ENCODE assay signal across 25 cellular contexts in genomic region chr21:44395260-44395659, GRCh38. TPM values are rescaled to one million over a fixed set of nuclear protein-coding genes. Genes with fewer than 3 reads are reported as not detected.
DNase-seq lines count a peak whose midpoint lies in the region; ATAC-seq and TF ChIP-seq lines count a peak whose summit lies in the region.
"Had no signal": no experiment of that assay in that cellular context is flagged by ENCODE, and none has a peak within 500 bp of the region (broad histone marks: within the 10 kb centered on the region; RNA-seq: fewer than 3 reads in every experiment).

No MANE protein-coding gene starts in this region.

- H3K27me3 ChIP-seq in testis, result no peaks in the 10 kb centered on the region
- H3K27me3 ChIP-seq in effector memory CD4-positive, alpha-beta T cell (replicated peaks; ENCODE audit: control insufficient read depth, insufficient read depth, low read length, poor library complexity, severe bottlenecking), result no peaks in the 10 kb centered on the region
- H3K27me3 ChIP-seq: BLaER1 had no signal

- CTCF ChIA-PET in HEK293 (lab: Yijun Ruan, JAX), result interaction anchor here (0.8 kb wide), 1 partner anchor 9 kb away, joined by 3 read pairs; no protein-coding TSS in a partner anchor

- H3K4me1 Mint-ChIP-seq in activated T-cell treated with anti-CD3 and anti-CD28 coated beads, Interleukin-2, amount 50 U/mL, for 24 hours (ENCODE audit: low read depth), result no peaks in the 10 kb centered on the region
- no peaks in the 10 kb centered on the region for H3K4me1 Mint-ChIP-seq in activated T-cell treated with anti-CD3 and anti-CD28 coated beads, Interleukin-2, amount 50 U/mL, for 72 hours (ENCODE audit: low read depth)
- no peaks in the 10 kb centered on the region for H3K4me1 Mint-ChIP-seq in endothelial cell (ENCODE audit: unreplicated experiment)
- peaks cover 5% of the 10 kb centered on the region for H3K4me1 Mint-ChIP-seq in T-helper 2 cell treated with Interferon-gamma antibody and Interleukin-4, amounts not matched to agents 5 μg/mL and 100 μg/mL, for 36 hours (ENCODE audit: low read depth)

- H3K4me1 ChIP-seq in HEK293 (ENCODE audit: control insufficient read depth, insufficient read depth, low read length), result no peaks in the 10 kb centered on the region
- H3K4me1 ChIP-seq in testis, result no peaks in the 10 kb centered on the region
- no peaks in the 10 kb centered on the region for H3K4me1 ChIP-seq in effector memory CD4-positive, alpha-beta T cell (ENCODE audit: control insufficient read depth, insufficient read depth, low read length, poor library complexity, severe bottlenecking)
- H3K4me1 ChIP-seq: Caco-2, HAP-1 had no signal

- H3K36me3 Mint-ChIP-seq in activated T-cell treated with anti-CD3 and anti-CD28 coated beads, Interleukin-2, amount 50 U/mL, for 24 hours (ENCODE audit: low read depth), result peaks cover 50% of the 10 kb centered on the region
- H3K36me3 Mint-ChIP-seq in activated T-cell treated with anti-CD3 and anti-CD28 coated beads, Interleukin-2, amount 50 U/mL, for 72 hours (ENCODE audit: insufficient read depth in 2 of 2), result no peaks in the 10 kb centered on the region
- no peaks in the 10 kb centered on the region for H3K36me3 Mint-ChIP-seq in endothelial cell (ENCODE audit: low read depth, unreplicated experiment)
- peaks cover 10% of the 10 kb centered on the region for H3K36me3 Mint-ChIP-seq in T-helper 2 cell treated with Interferon-gamma antibody and Interleukin-4, amounts not matched to agents 5 μg/mL and 100 μg/mL, for 36 hours (ENCODE audit: low read depth)

- TF ChIP-seq CTCF in HEK293 (tag by site-specific recombination; IDR thresholded peaks at IDR 0.05) (no peak), endothelial cell (IDR thresholded peaks at IDR 0.05; ENCODE audit: unreplicated experiment) (no peak), testis (IDR thresholded peaks at IDR 0.05) (no peak)

- H3K4me3 ChIP-seq in HEK293 (ENCODE audit: low read depth, low read length) (no peak overlapping the region), testis (no peak overlapping the region)
- H3K4me3 ChIP-seq in effector memory CD4-positive, alpha-beta T cell (ENCODE audit: insufficient read depth, low read depth, low read length, poor library complexity, severe bottlenecking), result no peak overlapping the region
- H3K4me3 ChIP-seq: BLaER1, GM12878, GM23248, HAP-1, PC-9 had no signal

- H3K9me3 ChIP-seq in HEK293 (ENCODE audit: control insufficient read depth, insufficient read depth, low read depth, low read length), result no peaks in the 10 kb centered on the region
- H3K9me3 ChIP-seq in testis, result no peaks in the 10 kb centered on the region
- no peaks in the 10 kb centered on the region for H3K9me3 ChIP-seq in effector memory CD4-positive, alpha-beta T cell (ENCODE audit: control insufficient read depth, low read length)
- H3K9me3 ChIP-seq: BLaER1, Caco-2, HAP-1 had no signal

- no peak for ATAC-seq in activated T-cell treated with anti-CD3 and anti-CD28 coated beads, Interleukin-2, amount 50 U/mL, for 72 hours (replicated peaks in 1 of 2)
- ATAC-seq: GM12878, HepG2 had no signal

- POLR2A ChIA-PET in HEK293 (lab: Yijun Ruan, JAX), result no interaction called here

- no peak for TF ChIP-seq POLR2A in testis (IDR thresholded peaks at IDR 0.05)

- H3K36me3 ChIP-seq in HEK293 (ENCODE audit: control insufficient read depth in 2 of 2, insufficient read depth in 1 of 2, low read length in 2 of 2) (no peaks in the 10 kb centered on the region), testis (ENCODE audit: low read depth, missing control alignments) (no peaks in the 10 kb centered on the region)
- no peaks in the 10 kb centered on the region for H3K36me3 ChIP-seq in effector memory CD4-positive, alpha-beta T cell (ENCODE audit: control insufficient read depth, insufficient read depth, low read length)
- H3K36me3 ChIP-seq: HAP-1 had no signal

- H3K27ac ChIP-seq in HEK293 (ENCODE audit: extremely low read depth, low read depth, low read length) (no peak overlapping the region), testis (no peak overlapping the region)
- no peak overlapping the region for H3K27ac ChIP-seq in effector memory CD4-positive, alpha-beta T cell (ENCODE audit: insufficient read depth, low read length, poor library complexity, severe bottlenecking)
- H3K27ac ChIP-seq: BLaER1, GM23248, PC-9 had no signal

- H3K9me3 Mint-ChIP-seq in activated T-cell treated with anti-CD3 and anti-CD28 coated beads, Interleukin-2, amount 50 U/mL, for 24 hours, result no peaks in the 10 kb centered on the region
- no peaks in the 10 kb centered on the region for H3K9me3 Mint-ChIP-seq in activated T-cell treated with anti-CD3 and anti-CD28 coated beads, Interleukin-2, amount 50 U/mL, for 72 hours
- no peaks in the 10 kb centered on the region for H3K9me3 Mint-ChIP-seq in endothelial cell (ENCODE audit: unreplicated experiment)
- H3K9me3 Mint-ChIP-seq in T-helper 2 cell treated with Interferon-gamma antibody and Interleukin-4, amounts not matched to agents 5 μg/mL and 100 μg/mL, for 36 hours, result no peaks in the 10 kb centered on the region
- H3K9me3 Mint-ChIP-seq: CD4-positive, alpha-beta T cell had no signal

- H3K27me3 Mint-ChIP-seq in activated T-cell treated with anti-CD3 and anti-CD28 coated beads, Interleukin-2, amount 50 U/mL, for 24 hours, result no peaks in the 10 kb centered on the region
- H3K27me3 Mint-ChIP-seq in activated T-cell treated with anti-CD3 and anti-CD28 coated beads, Interleukin-2, amount 50 U/mL, for 72 hours (ENCODE audit: low read depth), result no peaks in the 10 kb centered on the region
- peaks cover 9% of the 10 kb centered on the region for H3K27me3 Mint-ChIP-seq in endothelial cell (ENCODE audit: unreplicated experiment)
- no peaks in the 10 kb centered on the region for H3K27me3 Mint-ChIP-seq in T-helper 2 cell treated with Interferon-gamma antibody and Interleukin-4, amounts not matched to agents 5 μg/mL and 100 μg/mL, for 36 hours (ENCODE audit: low read depth)
- H3K27me3 Mint-ChIP-seq: CD4-positive, alpha-beta T cell had no signal

- H3K27ac Mint-ChIP-seq in activated T-cell treated with anti-CD3 and anti-CD28 coated beads, Interleukin-2, amount 50 U/mL, for 24 hours, result peak overlapping the region; percentile 53
- no peak overlapping the region for H3K27ac Mint-ChIP-seq in activated T-cell treated with anti-CD3 and anti-CD28 coated beads, Interleukin-2, amount 50 U/mL, for 72 hours
- no peak overlapping the region for H3K27ac Mint-ChIP-seq in endothelial cell (ENCODE audit: unreplicated experiment)
- no peak overlapping the region for H3K27ac Mint-ChIP-seq in T-helper 2 cell treated with Interferon-gamma antibody and Interleukin-4, amounts not matched to agents 5 μg/mL and 100 μg/mL, for 36 hours
- H3K27ac Mint-ChIP-seq: CD4-positive, alpha-beta T cell had no signal

- no peak overlapping the region for H3K4me3 Mint-ChIP-seq in activated T-cell treated with anti-CD3 and anti-CD28 coated beads, Interleukin-2, amount 50 U/mL, for 24 hours
- H3K4me3 Mint-ChIP-seq in activated T-cell treated with anti-CD3 and anti-CD28 coated beads, Interleukin-2, amount 50 U/mL, for 72 hours, result no peak overlapping the region
- H3K4me3 Mint-ChIP-seq in endothelial cell (ENCODE audit: unreplicated experiment), result peak overlapping the region; percentile 74
- no peak overlapping the region for H3K4me3 Mint-ChIP-seq in T-helper 2 cell treated with Interferon-gamma antibody and Interleukin-4, amounts not matched to agents 5 μg/mL and 100 μg/mL, for 36 hours
- H3K4me3 Mint-ChIP-seq: CD4-positive, alpha-beta T cell had no signal

- 45 to 68% methylated on average over 4 to 11 of the region's 11 CpGs for WGBS in testis, 2 donors

- peak; percentile 20 for DNase-seq in activated T-cell treated with anti-CD3 and anti-CD28 coated beads, Interleukin-2, amount 50 U/mL, for 24 hours
- DNase-seq in activated T-cell treated with anti-CD3 and anti-CD28 coated beads, Interleukin-2, amount 50 U/mL, for 72 hours, result no peak
- DNase-seq in endothelial cell (ENCODE audit: low spot score) (no peak), testis (peak; percentile 7)
- DNase-seq in effector memory CD4-positive, alpha-beta T cell, result no peak
- DNase-seq in T-helper 2 cell treated with Interferon-gamma antibody and Interleukin-4, amounts not matched to agents 5 μg/mL and 100 μg/mL, for 36 hours (ENCODE audit: low spot score), result no peak
- DNase-seq: Caco-2; CD4-positive, alpha-beta T cell; DND-41; GM23248; KBM-7; NCI-H1105; NCI-H2029 treated with DMSO at 0.1 percent for 48 hours; NCI-H226; NCI-H510A treated with DMSO at 0.1 percent for 48 hours; NCI-H748 treated with DMSO at 0.1 percent for 48 hours; PC-9; RPMI8226; SHP77 treated with DMSO at 0.1 percent for 48 hours had no signal

- intact Hi-C loops in testis (cut with DNase I; ENCODE audit: low total_unique reads), result no loop called here

TF ChIP-seq in HEK293, 187 proteins besides CTCF, POLR2A, EP300 and RAD21:
- no peak for TF ChIP-seq BCL11A (tag by site-specific recombination; IDR thresholded peaks at IDR 0.05; ENCODE audit: low read depth)
- TF ChIP-seq KLF9 (tag by site-specific recombination; IDR thresholded peaks at IDR 0.05; ENCODE audit: low read depth), result no peak
- no peak for TF ChIP-seq ZNF560 (tag by site-specific recombination; IDR thresholded peaks at IDR 0.05; ENCODE audit: borderline replicate concordance)
- peak; percentile 90 for TF ChIP-seq KLF1 (tag by site-specific recombination; IDR thresholded peaks at IDR 0.05)
- no peak for TF ChIP-seq ZNF561 (tag by site-specific recombination; IDR thresholded peaks at IDR 0.05; ENCODE audit: borderline replicate concordance)
- TF ChIP-seq ZNF76 (tag by site-specific recombination; IDR thresholded peaks at IDR 0.05; ENCODE audit: borderline replicate concordance, low read depth), result no peak
- TF ChIP-seq ZNF302 (tag by site-specific recombination; IDR thresholded peaks at IDR 0.05; ENCODE audit: low read depth), result no peak

RNA-seq across cellular contexts. Expression of gene TRPM2, which starts 41.8 kb away (rescaled TPM):
- 1 to 10 TPM; 2.4 to 3.2 TPM for total RNA-seq in activated T-cell treated with anti-CD3 and anti-CD28 coated beads, Interleukin-2, amount 50 U/mL, for 72 hours
- 0.15 TPM for total RNA-seq in endothelial cell (ENCODE audit: unreplicated experiment)
- total RNA-seq in testis, result 1 to 10 TPM; 3.0 to 3.9 TPM
- 4.9 TPM for polyA plus RNA-seq in testis (ENCODE audit: insufficient read depth, low read depth, low replicate concordance)
- total RNA-seq: HT-29, PC-9 had no signal
- polyA plus RNA-seq: GM23248 had no signal

RNA-seq across cellular contexts. Expression of gene CFAP410, which starts 56.1 kb away (rescaled TPM):
- 10 to 100 TPM; 14.5 to 17.2 TPM for total RNA-seq in activated T-cell treated with anti-CD3 and anti-CD28 coated beads, Interleukin-2, amount 50 U/mL, for 72 hours
- total RNA-seq in endothelial cell (ENCODE audit: unreplicated experiment) (12.2 TPM), testis (10 to 100 TPM; 71.7 to 81.6 TPM)
- 40.8 TPM for polyA plus RNA-seq in testis (ENCODE audit: insufficient read depth, low read depth, low replicate concordance)

Comparison
In these comparisons a context has a peak if more than half of its experiments do, and no peak if none do; other contexts are left out.
1. DNase-seq: peak in activated T-cell treated with anti-CD3 and anti-CD28 coated beads, Interleukin-2, amount 50 U/mL, for 24 hours (single experiment) and testis (single experiment); none in activated T-cell treated with anti-CD3 and anti-CD28 coated beads, Interleukin-2, amount 50 U/mL, for 72 hours (0 of 2), endothelial cell (single experiment), effector memory CD4-positive, alpha-beta T cell (0 of 3) and T-helper 2 cell treated with Interferon-gamma antibody and Interleukin-4, amounts not matched to agents 5 μg/mL and 100 μg/mL, for 36 hours (single experiment).